ENCODE assay signal across 8 cellular contexts in the genomic region with DNA sequence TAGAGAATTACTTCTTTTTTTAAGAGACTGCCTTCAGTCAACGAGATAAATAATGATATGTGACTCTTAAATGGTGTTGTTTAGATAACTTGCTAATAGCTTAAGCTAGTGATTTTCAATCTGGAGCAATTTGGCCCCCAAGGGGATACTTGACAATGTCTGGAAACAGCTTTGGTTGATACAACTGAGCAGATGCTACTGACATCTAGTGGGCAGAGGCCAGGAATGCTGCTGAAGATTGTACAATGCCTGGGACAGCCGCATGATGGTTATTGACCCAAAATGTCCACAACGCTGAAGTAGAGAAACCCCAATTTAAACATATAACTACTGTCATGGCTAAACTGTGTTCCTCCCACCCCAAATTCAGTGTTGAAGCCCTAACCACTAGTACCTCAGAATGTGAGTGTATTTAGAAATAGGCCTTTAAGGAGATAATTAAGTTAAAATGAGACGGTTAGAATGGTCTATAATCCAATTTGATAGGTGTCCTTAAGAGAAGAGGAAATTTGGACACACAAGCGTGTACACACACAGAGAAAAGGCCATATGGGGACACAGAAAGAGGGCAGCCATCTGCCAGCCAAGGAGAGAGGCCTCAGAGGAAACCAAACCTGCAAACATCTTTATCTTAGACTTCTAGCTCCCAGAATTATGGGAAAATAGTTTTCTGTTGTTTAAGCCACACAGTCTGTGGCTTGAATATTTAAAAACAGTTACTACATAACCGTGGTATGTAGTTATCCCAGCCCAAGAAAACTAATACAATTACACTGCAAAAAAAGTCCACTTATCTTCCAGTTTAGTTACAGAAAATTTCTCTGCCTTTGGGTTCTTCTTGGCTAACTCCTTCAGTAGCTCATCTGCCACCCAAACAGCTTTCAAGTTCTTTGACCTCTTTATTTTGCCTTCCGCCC. TPM values are rescaled to one million over a fixed set of nuclear protein-coding genes. Genes with fewer than 3 reads are reported as not detected.
A peak's percentile ranks its signal among the peaks of the same experiment; 100 is the strongest.
DNase-seq lines count a peak whose midpoint lies in the region; ATAC-seq and TF ChIP-seq lines count a peak whose summit lies in the region.

No MANE protein-coding gene starts in this region.

- peaks cover 6% of the 10 kb centered on the region for H3K27me3 Mint-ChIP-seq in activated T-cell treated with anti-CD3 and anti-CD28 coated beads, Interleukin-2, amount 50 U/mL, for 72 hours (ENCODE audit: low read depth)

- peaks cover 4% of the 10 kb centered on the region for H3K4me1 Mint-ChIP-seq in activated T-cell treated with anti-CD3 and anti-CD28 coated beads, Interleukin-2, amount 50 U/mL, for 72 hours (ENCODE audit: low read depth)

- H3K4me3 ChIP-seq in fibroblast of villous mesenchyme (ENCODE audit: low read depth, low read length), result no peak overlapping the region

- DNase-seq in GM03348 (ENCODE audit: low spot score) (peak; percentile 64), KBM-7 (peak; percentile 67), OCI-M1 (lab: John Stamatoyannopoulos, UW) (peak; percentile 92), fibroblast of villous mesenchyme (ENCODE audit: low read depth) (peak; percentile 79), omental fat pad (ENCODE audit: low spot score) (no peak), posterior vena cava (ENCODE audit: low spot score) (no peak)
- DNase-seq in activated T-cell treated with anti-CD3 and anti-CD28 coated beads, Interleukin-2, amount 50 U/mL, for 72 hours, result peak; percentile 49 to 56

- no peaks in the 10 kb centered on the region for H3K36me3 Mint-ChIP-seq in activated T-cell treated with anti-CD3 and anti-CD28 coated beads, Interleukin-2, amount 50 U/mL, for 72 hours (ENCODE audit: insufficient read depth in 2 of 2)

- no peak overlapping the region for H3K4me3 Mint-ChIP-seq in activated T-cell treated with anti-CD3 and anti-CD28 coated beads, Interleukin-2, amount 50 U/mL, for 72 hours

- H3K27ac Mint-ChIP-seq in activated T-cell treated with anti-CD3 and anti-CD28 coated beads, Interleukin-2, amount 50 U/mL, for 72 hours, result no peak overlapping the region

- peak; percentile 99 for ATAC-seq in GM21737 (IDR thresholded peaks at IDR 0.05; ENCODE audit: unreplicated experiment)
- ATAC-seq in activated T-cell treated with anti-CD3 and anti-CD28 coated beads, Interleukin-2, amount 50 U/mL, for 72 hours (replicated peaks in 1 of 2), result peak; percentile 92 to 96
- peak; percentile 93 for ATAC-seq in omental fat pad (ENCODE audit: low FRiP score)

- TF ChIP-seq CTCF in fibroblast of villous mesenchyme (IDR thresholded peaks at IDR 0.05; ENCODE audit: insufficient read depth, low read depth, low read length) (peak; percentile 88), omental fat pad (IDR thresholded peaks at IDR 0.05) (peak in 1 of 3 donors; percentile 19)

- no peaks in the 10 kb centered on the region for H3K9me3 Mint-ChIP-seq in activated T-cell treated with anti-CD3 and anti-CD28 coated beads, Interleukin-2, amount 50 U/mL, for 72 hours

- in situ Hi-C loops in KBM-7 (cut with MboI; ENCODE audit: low pct_unique_long_range_greater_than_20kb, low sequenced_read_pairs), result no loop called here

- intact Hi-C loops in posterior vena cava (cut with DNase I), result no loop called here

RNA-seq across cellular contexts. Expression of a gene that starts 22.2 kb away (rescaled TPM):
- total RNA-seq in activated T-cell treated with anti-CD3 and anti-CD28 coated beads, Interleukin-2, amount 50 U/mL, for 72 hours, result 1 to 10 TPM; 2.8 to 3.4 TPM
- total RNA-seq in fibroblast of villous mesenchyme, result 4.2 and 4.3 TPM in 2 replicates
- 1 to 10 TPM; 1.8 to 4.8 (median 3.4) TPM for total RNA-seq in omental fat pad
- 1 to 10 TPM; 3.8 to 4.7 TPM for total RNA-seq in posterior vena cava

RNA-seq across cellular contexts. Expression of a gene that starts 22.3 kb away (rescaled TPM):
- 10 to 100 TPM; 22.4 to 34.1 TPM for total RNA-seq in activated T-cell treated with anti-CD3 and anti-CD28 coated beads, Interleukin-2, amount 50 U/mL, for 72 hours
- total RNA-seq in fibroblast of villous mesenchyme, result 102 and 133 TPM in 2 replicates
- total RNA-seq in omental fat pad, result 10 to 100 TPM; 22.5 to 81.3 (median 53.7) TPM
- 10 to 100 TPM; 39.6 to 44.2 TPM for total RNA-seq in posterior vena cava

Comparison
In these comparisons a context has a peak if more than half of its experiments do, and no peak if none do; other contexts are left out.
1. DNase-seq: peak in GM03348 (single experiment), KBM-7 (single experiment), OCI-M1 (single experiment), activated T-cell treated with anti-CD3 and anti-CD28 coated beads, Interleukin-2, amount 50 U/mL, for 72 hours (2 of 2) and fibroblast of villous mesenchyme (single experiment); none in omental fat pad (single experiment) and posterior vena cava (single experiment).
2. Peak in every context shown above with its lines, with median percentiles within 50 percentile points of each other: ATAC-seq.